1 cellular context compared by ENCODE assay signal in genomic region chrX:97498093-97498492, GRCh38.
TF ChIP-seq lines count a peak whose summit lies in the region.

No MANE protein-coding gene starts in this region.

TF ChIP-seq in GM12878, 131 proteins besides CTCF, POLR2A, EP300 and RAD21 (continued from another document):
- TF ChIP-seq, protein P1, sequence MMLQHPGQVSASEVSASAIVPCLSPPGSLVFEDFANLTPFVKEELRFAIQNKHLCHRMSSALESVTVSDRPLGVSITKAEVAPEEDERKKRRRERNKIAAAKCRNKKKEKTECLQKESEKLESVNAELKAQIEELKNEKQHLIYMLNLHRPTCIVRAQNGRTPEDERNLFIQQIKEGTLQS (IDR thresholded peaks at IDR 0.05; ENCODE audit: borderline replicate concordance, extremely low read depth, low read depth, low read length): no peak
- TF ChIP-seq DPF2 (IDR thresholded peaks at IDR 0.05): no peak
- no peak for TF ChIP-seq STAT1 (conservative IDR thresholded peaks at IDR 0.05)
- no peak for TF ChIP-seq RELA (IDR thresholded peaks at IDR 0.05; ENCODE audit: borderline replicate concordance, partially characterized antibody)
- no peak for TF ChIP-seq NR2C1 (IDR thresholded peaks at IDR 0.05)
- no peak for TF ChIP-seq TARDBP (IDR thresholded peaks at IDR 0.05; ENCODE audit: borderline replicate concordance)
- TF ChIP-seq SUZ12 (IDR thresholded peaks at IDR 0.05; ENCODE audit: unreplicated experiment): no peak
- TF ChIP-seq GABPA (IDR thresholded peaks at IDR 0.05; ENCODE audit: low read depth): no peak
- TF ChIP-seq GATAD2B (conservative IDR thresholded peaks at IDR 0.05; ENCODE audit: low read depth): no peak
- TF ChIP-seq FOXK2 (IDR thresholded peaks at IDR 0.05): no peak
- TF ChIP-seq EZH2 (IDR thresholded peaks at IDR 0.05; ENCODE audit: borderline replicate concordance, control insufficient read depth, low read depth, low read length): no peak
